8 cellular contexts compared by ENCODE assay signal in genomic region chr22:37808294-37808657, GRCh38. TPM values are rescaled to one million over a fixed set of nuclear protein-coding genes. Genes with fewer than 3 reads are reported as not detected.
DNase-seq lines count a peak whose midpoint lies in the region; ATAC-seq and TF ChIP-seq lines count a peak whose summit lies in the region.

No MANE protein-coding gene starts in this region.

- H3K36me3 ChIP-seq in effector memory CD4-positive, alpha-beta T cell (ENCODE audit: control insufficient read depth, insufficient read depth, low read length) = no peaks in the 10 kb centered on the region

- no peak for ATAC-seq in CD4-positive, alpha-beta T cell (ENCODE audit: poor library complexity)
- ATAC-seq in GM18858 (IDR thresholded peaks at IDR 0.05; ENCODE audit: unreplicated experiment) = no peak

- TF ChIP-seq CTCF in CD4-positive, alpha-beta T cell (IDR thresholded peaks at IDR 0.05) = no peak
- no peak for TF ChIP-seq CTCF in nephron progenitor cell (IDR thresholded peaks at IDR 0.05)

- no peak overlapping the region for H3K27ac ChIP-seq in CD4-positive, alpha-beta T cell (ENCODE audit: low read depth, low read length)
- H3K27ac ChIP-seq in effector memory CD4-positive, alpha-beta T cell (ENCODE audit: insufficient read depth, low read length, poor library complexity, severe bottlenecking) = no peak overlapping the region

- no peak overlapping the region for H3K27ac Mint-ChIP-seq in CD4-positive, alpha-beta T cell
- H3K27ac Mint-ChIP-seq in nephron progenitor cell = peak overlapping the region; percentile 59

- peaks cover 36% of the 10 kb centered on the region for H3K27me3 Mint-ChIP-seq in CD4-positive, alpha-beta T cell
- peaks cover 4% of the 10 kb centered on the region for H3K27me3 Mint-ChIP-seq in nephron progenitor cell (ENCODE audit: low read depth, poor library complexity)

- CTCF ChIA-PET in CD4-positive, alpha-beta T cell (lab: Charles Lee) = interaction anchor here (1.4 to 4.1 kb wide), 2 partner anchors 10 to 55 kb away, joined by 3 to 22 read pairs; no protein-coding TSS in a partner anchor

- H3K4me1 ChIP-seq in effector memory CD4-positive, alpha-beta T cell (ENCODE audit: control insufficient read depth, insufficient read depth, low read length, poor library complexity, severe bottlenecking) = peaks cover 25% of the 10 kb centered on the region

- no peaks in the 10 kb centered on the region for H3K9me3 ChIP-seq in CD4-positive, alpha-beta T cell (ENCODE audit: control insufficient read depth, low read length)
- H3K9me3 ChIP-seq in effector memory CD4-positive, alpha-beta T cell (ENCODE audit: control insufficient read depth, low read length) = no peaks in the 10 kb centered on the region

- peaks cover 44% of the 10 kb centered on the region for H3K27me3 ChIP-seq in CD4-positive, alpha-beta T cell (ENCODE audit: control insufficient read depth, insufficient read depth, low read length)
- peaks cover 38% of the 10 kb centered on the region for H3K27me3 ChIP-seq in effector memory CD4-positive, alpha-beta T cell (replicated peaks; ENCODE audit: control insufficient read depth, insufficient read depth, low read length, poor library complexity, severe bottlenecking)

- H3K9me3 Mint-ChIP-seq in CD4-positive, alpha-beta T cell = no peaks in the 10 kb centered on the region
- no peaks in the 10 kb centered on the region for H3K9me3 Mint-ChIP-seq in nephron progenitor cell

- peaks cover 40% of the 10 kb centered on the region for H3K4me1 Mint-ChIP-seq in CD4-positive, alpha-beta T cell (ENCODE audit: low read depth)
- H3K4me1 Mint-ChIP-seq in nephron progenitor cell = peaks cover 44% of the 10 kb centered on the region

- intact Hi-C loops in CD4-positive, alpha-beta T cell (cut with DNase I, micrococcal nuclease) = loop anchor here in 1 of 2 experiments (5.0 kb wide), 2 partner anchors 34 to 144 kb away; partner anchors contain the start of genes ANKRD54, C22orf23 and POLR2F

- DNase-seq in CD4-positive, alpha-beta T cell = no peak
- peak; percentile 33 for DNase-seq in MV-4-11 (lab: John Stamatoyannopoulos, UW)
- DNase-seq in effector memory CD4-positive, alpha-beta T cell = no peak
- no peak for DNase-seq in nephron progenitor cell
- no peak for DNase-seq in NCI-H2107 (lab: John Stamatoyannopoulos, UW)
- no peak for DNase-seq in cerebellar nuclear complex (lab: John Stamatoyannopoulos, UW)
- no peak for DNase-seq in iPS-NIHi7 (ENCODE audit: extremely low spot score)

- no peaks in the 10 kb centered on the region for H3K36me3 Mint-ChIP-seq in CD4-positive, alpha-beta T cell (ENCODE audit: low read depth)
- peaks cover 6% of the 10 kb centered on the region for H3K36me3 Mint-ChIP-seq in nephron progenitor cell (ENCODE audit: low read depth)

- POLR2A ChIA-PET in CD4-positive, alpha-beta T cell (lab: Charles Lee) = interaction anchor here (0.6 to 2.3 kb wide), 7 partner anchors 11 to 509 kb away, joined by 3 to 12 read pairs (median 3); partner anchors contain the start of genes ANKRD54, C22orf23, CSNK1E and POLR2F

- peak overlapping the region; percentile 50 for H3K4me3 ChIP-seq in effector memory CD4-positive, alpha-beta T cell (ENCODE audit: insufficient read depth, low read depth, low read length, poor library complexity, severe bottlenecking)

- H3K4me3 Mint-ChIP-seq in CD4-positive, alpha-beta T cell = peak overlapping the region; percentile 84
- peak overlapping the region; percentile 98 for H3K4me3 Mint-ChIP-seq in nephron progenitor cell

RNA-seq across cellular contexts. Expression of gene GCAT, which starts 0.5 kb away (rescaled TPM):
- total RNA-seq in CD4-positive, alpha-beta T cell = 1 to 10 TPM; 1.4 to 1.8 TPM

RNA-seq across cellular contexts. Expression of gene GALR3, which starts 14.9 kb away (rescaled TPM):
- not detected for total RNA-seq in CD4-positive, alpha-beta T cell

RNA-seq across cellular contexts. Expression of gene ANKRD54, which starts 35.9 kb away (rescaled TPM):
- 10 to 100 TPM; 18.3 to 20.6 TPM for total RNA-seq in CD4-positive, alpha-beta T cell

RNA-seq across cellular contexts. Expression of gene EIF3L, which starts 40.9 kb away (rescaled TPM):
- 100 to 1,000 TPM; 525 to 541 TPM for total RNA-seq in CD4-positive, alpha-beta T cell
